ENCODE assay signal across 17 cellular contexts in the genomic region with DNA sequence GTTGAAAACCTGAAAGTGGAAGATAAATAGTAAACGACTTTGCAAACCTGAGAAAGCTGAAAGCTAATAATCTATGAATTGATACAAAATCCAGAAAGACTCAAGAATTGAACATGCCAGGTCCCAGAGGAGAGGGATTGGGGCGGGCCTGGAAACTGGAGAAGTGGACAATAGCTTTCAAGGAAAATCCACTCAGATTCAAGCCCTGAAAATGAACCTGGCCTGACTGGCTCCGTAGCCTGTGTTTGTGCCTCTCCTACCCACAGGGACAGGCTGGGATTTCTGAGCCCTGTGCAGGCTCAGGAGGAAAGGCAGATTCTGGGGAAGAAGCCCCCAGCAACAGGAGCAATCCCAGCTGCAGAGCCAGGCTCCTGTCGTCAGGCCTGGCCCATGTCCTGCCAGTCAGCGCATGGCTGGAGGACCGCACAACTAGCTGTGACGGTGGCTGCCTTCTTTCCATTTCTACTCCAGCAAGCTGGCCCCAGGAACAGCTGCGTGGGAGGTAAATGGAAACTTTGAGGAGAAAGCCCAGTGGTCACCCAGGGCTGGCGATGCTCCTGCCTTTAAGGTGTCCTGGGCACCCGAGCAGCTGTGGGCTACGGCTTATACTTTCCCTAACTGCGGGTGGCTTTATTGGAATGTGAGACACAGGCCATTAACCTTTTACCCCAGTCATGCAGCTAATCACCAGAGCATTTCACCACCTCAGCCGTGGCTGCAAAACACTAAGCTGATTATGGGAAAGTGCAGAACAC.
DNase-seq lines count a peak whose midpoint lies in the region; ATAC-seq and TF ChIP-seq lines count a peak whose summit lies in the region.
"Had no signal": no experiment of that assay in that cellular context is flagged by ENCODE, and none has a peak within 500 bp of the region (broad histone marks: within the 10 kb centered on the region; RNA-seq: fewer than 3 reads in every experiment).

No MANE protein-coding gene starts in this region.

- H3K4me3 ChIP-seq in H7 (ENCODE audit: insufficient read depth, low read depth, low read length), result no peak overlapping the region
- H3K4me3 ChIP-seq in epithelial cell of proximal tubule (ENCODE audit: low read depth, low read length), result no peak overlapping the region
- H3K4me3 ChIP-seq: mucosa of descending colon, ovary had no signal

- no peak for TF ChIP-seq CTCF in epithelial cell of proximal tubule (conservative IDR thresholded peaks at IDR 0.05; ENCODE audit: low read depth, low read length)

- DNase-seq in H7 (peak; percentile 21), epithelial cell of proximal tubule (ENCODE audit: low read depth) (peak; percentile 37), kidney tubule cell (ENCODE audit: low spot score) (peak; percentile 84), retina (peak; percentile 54), NCI-H1436 (lab: John Stamatoyannopoulos, UW) (no peak), NCI-H1092 treated with DMSO at 0.1 percent for 48 hours (lab: John Stamatoyannopoulos, UW) (no peak)
- DNase-seq: activated gamma-delta T cell treated with Interleukin-2 at 50 U/mL for 16 hours; brain microvascular endothelial cell; effector CD4-positive, alpha-beta T cell; foreskin fibroblast; mucosa of descending colon; NCI-H187; NCI-H524 treated with DMSO at 0.1 percent for 48 hours had no signal

- H3K27me3 ChIP-seq in H7 (ENCODE audit: control insufficient read depth, insufficient read depth, low read length), result no peaks in the 10 kb centered on the region
- H3K27me3 ChIP-seq: brain microvascular endothelial cell, ovary had no signal

- ATAC-seq in HG02588 (IDR thresholded peaks at IDR 0.05; ENCODE audit: unreplicated experiment) (no peak), GM21529 (IDR thresholded peaks at IDR 0.05; ENCODE audit: unreplicated experiment) (no peak)
- ATAC-seq: mucosa of descending colon, Panc1 had no signal

- no peaks in the 10 kb centered on the region for H3K36me3 ChIP-seq in H7 (replicated peaks; ENCODE audit: control insufficient read depth, insufficient read depth, low read length)
- H3K36me3 ChIP-seq: brain microvascular endothelial cell, ovary had no signal

Comparison
In these comparisons a context has a peak if more than half of its experiments do, and no peak if none do; other contexts are left out.
1. DNase-seq: peak in H7 (single experiment), epithelial cell of proximal tubule (single experiment), kidney tubule cell (single experiment) and retina (single experiment); none in NCI-H1436 (single experiment) and NCI-H1092 treated with DMSO at 0.1 percent for 48 hours (single experiment).